In genomic region chr22:24433868-24434471, GRCh38 we compare ENCODE assay signal across 8 cellular contexts. TPM values are rescaled to one million over a fixed set of nuclear protein-coding genes. Genes with fewer than 3 reads are reported as not detected.
DNase-seq lines count a peak whose midpoint lies in the region; ATAC-seq lines count a peak whose summit lies in the region.

No MANE protein-coding gene starts in this region.

- ATAC-seq in GM18517 (IDR thresholded peaks at IDR 0.05; ENCODE audit: unreplicated experiment) (peak; percentile 66), HG02870 (IDR thresholded peaks at IDR 0.05; ENCODE audit: unreplicated experiment) (peak; percentile 74)

- peak overlapping the region in 18 of 21 experiments; percentile 11 to 86 (median 62) for H3K27ac ChIP-seq in skin epidermis

- DNase-seq in A172 (ENCODE audit: low spot score), result peak; percentile 59
- peak; percentile 75 for DNase-seq in OCI-M1 (lab: John Stamatoyannopoulos, UW)
- DNase-seq in dermis microvascular lymphatic vessel endothelial cell (ENCODE audit: low read depth in 2 of 2), result peak; percentile 22 to 61
- no peak for DNase-seq in amygdala (lab: John Stamatoyannopoulos, UW)
- no peak for DNase-seq in DMS 273 (lab: John Stamatoyannopoulos, UW; ENCODE audit: unreplicated experiment)

- no peak overlapping the region for H3K4me3 ChIP-seq in skin epidermis

RNA-seq across cellular contexts. Expression of gene ADORA2A, which starts 6.6 kb away (rescaled TPM):
- 0.52 and 5.1 TPM in 2 replicates for total RNA-seq in A172 (2014; rRNA removed; shearing (Covaris generic))
- total RNA-seq in dermis microvascular lymphatic vessel endothelial cell, result 2.7 and 3.0 TPM in 2 replicates

Comparison
In these comparisons a context has a peak if more than half of its experiments do, and no peak if none do; other contexts are left out.
1. DNase-seq: peak in A172 (single experiment), OCI-M1 (single experiment) and dermis microvascular lymphatic vessel endothelial cell (2 of 2); none in amygdala (0 of 56) and DMS 273 (single experiment).